ENCODE assay signal across 9 cellular contexts in genomic region chr3:4656646-4657318, GRCh38.
"Had no signal": no experiment of that assay in that cellular context is flagged by ENCODE, and none has a peak within 500 bp of the region (broad histone marks: within the 10 kb centered on the region; RNA-seq: fewer than 3 reads in every experiment).

No MANE protein-coding gene starts in this region.

- H3K27me3 ChIP-seq: body of pancreas, upper lobe of left lung had no signal

- FAIRE-seq: kidney had no signal

- H3K9me3 ChIP-seq: body of pancreas, upper lobe of left lung had no signal

- H3K4me3 Mint-ChIP-seq: activated naive CD4-positive, alpha-beta T cell treated with anti-CD3 and anti-CD28 coated beads for 36 hours had no signal

- H3K27ac Mint-ChIP-seq: activated naive CD4-positive, alpha-beta T cell treated with anti-CD3 and anti-CD28 coated beads for 36 hours had no signal

- DNase-seq: activated CD8-positive, alpha-beta memory T cell treated with anti-CD3 and anti-CD28 coated beads for 24 hours; stimulated activated CD4-positive, alpha-beta T cell treated with anti-CD3 and anti-CD28 coated beads, Interleukin-12 subunit alpha, Interleukin-12 subunit beta, amount 100 ng/mL, for 4 hours; stimulated activated naive CD4-positive, alpha-beta T cell had no signal

- H3K27ac ChIP-seq: body of pancreas, foreskin keratinocyte, SK-N-MC, upper lobe of left lung had no signal

- H3K9me3 Mint-ChIP-seq: activated naive CD4-positive, alpha-beta T cell treated with anti-CD3 and anti-CD28 coated beads for 36 hours had no signal

- H3K4me3 ChIP-seq: body of pancreas, SK-N-MC, upper lobe of left lung had no signal

- H3K4me1 ChIP-seq: foreskin keratinocyte, upper lobe of left lung had no signal
